ENCODE assay signal across 1 cellular context in genomic region chr11:126211236-126212088, GRCh38.
A peak's percentile ranks its signal among the peaks of the same experiment; 100 is the strongest.
TF ChIP-seq lines count a peak whose summit lies in the region.

Gene FAM118B (plus strand): TSS chr11:126211782. CDS start chr11:126235002, 23,220 bp downstream.
Gene RPUSD4 (minus strand): TSS chr11:126211650. CDS start chr11:126211638, 12 bp downstream.

TF ChIP-seq in HepG2, 621 proteins besides CTCF, POLR2A, EP300 and RAD21 (continued from another document and continues in another):
- TF ChIP-seq E2F5 (CRISPR knock-in tag; conservative IDR thresholded peaks at IDR 0.05) (0 out of 2 replicates have a peak, but pooled peaks have one; percentile 53), HDAC1 (CRISPR knock-in tag; IDR thresholded peaks at IDR 0.05) (peak; percentile 94), ZFP36L1 (CRISPR knock-in tag; IDR thresholded peaks at IDR 0.05) (peak; percentile 81; the same call in 1 of the 2 replicates), MATR3 (CRISPR knock-in tag; IDR thresholded peaks at IDR 0.05) (no peak), MYPOP (CRISPR knock-in tag; IDR thresholded peaks at IDR 0.05) (no peak; the same call in 1 of the 2 replicates), TFDP1 (CRISPR knock-in tag; IDR thresholded peaks at IDR 0.05; ENCODE audit: borderline replicate concordance) (peak; percentile 60; the same call in 1 of the 2 replicates), ZNF530 (CRISPR knock-in tag; IDR thresholded peaks at IDR 0.05; ENCODE audit: low read depth) (no peak), YY1 (IDR thresholded peaks at IDR 0.05; ENCODE audit: insufficient read depth, insufficient replicate concordance, low read depth, low read length) (peak; percentile 99), MYNN (CRISPR knock-in tag; IDR thresholded peaks at IDR 0.05; ENCODE audit: low read depth) (0 out of 2 replicates have a peak, but pooled peaks have one; percentile 62), RNF219 (CRISPR knock-in tag; IDR thresholded peaks at IDR 0.05) (0 out of 2 replicates have a peak, but pooled peaks have one; percentile 6), GZF1 (CRISPR knock-in tag; IDR thresholded peaks at IDR 0.05) (no peak), LCORL (IDR thresholded peaks at IDR 0.05) (no peak), LCORL (CRISPR knock-in tag; IDR thresholded peaks at IDR 0.05) (peak; percentile 50; the same call in 1 of the 2 replicates), ZNF672 (CRISPR knock-in tag; IDR thresholded peaks at IDR 0.05) (no peak), HIVEP1 (CRISPR knock-in tag; IDR thresholded peaks at IDR 0.05) (peak; percentile 92), MEF2D (CRISPR knock-in tag; IDR thresholded peaks at IDR 0.05) (peak; percentile 83), FIP1L1 (IDR thresholded peaks at IDR 0.05; ENCODE audit: borderline replicate concordance, insufficient read depth, low read depth, low read length) (no peak), ZFAT (CRISPR knock-in tag; conservative IDR thresholded peaks at IDR 0.05) (no peak), NR2C2 (CRISPR knock-in tag; IDR thresholded peaks at IDR 0.05; ENCODE audit: borderline replicate concordance) (peak; percentile 48; the same call in 1 of the 2 replicates), ZNF503 (CRISPR knock-in tag; IDR thresholded peaks at IDR 0.05) (peak; percentile 69; the same call in 1 of the 2 replicates), ZNF407 (CRISPR knock-in tag; IDR thresholded peaks at IDR 0.05; ENCODE audit: not compliant biosample characterization) (peak; percentile 66), ZNF639 (CRISPR knock-in tag; conservative IDR thresholded peaks at IDR 0.05) (peak; percentile 48; the same call in 1 of the 2 replicates), ZSCAN22 (CRISPR knock-in tag; IDR thresholded peaks at IDR 0.05) (no peak), SRSF4 (IDR thresholded peaks at IDR 0.05; ENCODE audit: low read depth, low read length, poor library complexity, severe bottlenecking) (no peak), ZNF138 (CRISPR knock-in tag; IDR thresholded peaks at IDR 0.05; ENCODE audit: low read depth) (no peak), SMYD3 (CRISPR knock-in tag; IDR thresholded peaks at IDR 0.05) (no peak), NFIB (CRISPR knock-in tag; IDR thresholded peaks at IDR 0.05; ENCODE audit: borderline replicate concordance) (no peak), ZNF552 (CRISPR knock-in tag; IDR thresholded peaks at IDR 0.05; ENCODE audit: borderline replicate concordance) (no peak; the same call in 1 of the 2 replicates), SRY (CRISPR knock-in tag; IDR thresholded peaks at IDR 0.05) (no peak), ZBTB7A (CRISPR knock-in tag; IDR thresholded peaks at IDR 0.05) (peak; percentile 67; the same call in 1 of the 2 replicates), MZF1 (CRISPR knock-in tag; IDR thresholded peaks at IDR 0.05; ENCODE audit: borderline replicate concordance) (0 out of 2 replicates have a peak, but pooled peaks have one; percentile 76), ASH2L (IDR thresholded peaks at IDR 0.05; ENCODE audit: insufficient read length, low read depth, low read length) (peak; percentile 96), HHEX (CRISPR knock-in tag; IDR thresholded peaks at IDR 0.05) (no peak), MTA3 (CRISPR knock-in tag; IDR thresholded peaks at IDR 0.05) (no peak), ZBTB25 (CRISPR knock-in tag; IDR thresholded peaks at IDR 0.05) (peak; percentile 74; the same call in 1 of the 2 replicates), HOXA3 (CRISPR knock-in tag; IDR thresholded peaks at IDR 0.05) (peak; percentile 65; the same call in 1 of the 2 replicates), ATF5 (CRISPR knock-in tag; IDR thresholded peaks at IDR 0.05; ENCODE audit: low read depth) (no peak), PAWR (CRISPR knock-in tag; IDR thresholded peaks at IDR 0.05; ENCODE audit: borderline replicate concordance) (no peak)
